8 cellular contexts compared by ENCODE assay signal in the genomic region with DNA sequence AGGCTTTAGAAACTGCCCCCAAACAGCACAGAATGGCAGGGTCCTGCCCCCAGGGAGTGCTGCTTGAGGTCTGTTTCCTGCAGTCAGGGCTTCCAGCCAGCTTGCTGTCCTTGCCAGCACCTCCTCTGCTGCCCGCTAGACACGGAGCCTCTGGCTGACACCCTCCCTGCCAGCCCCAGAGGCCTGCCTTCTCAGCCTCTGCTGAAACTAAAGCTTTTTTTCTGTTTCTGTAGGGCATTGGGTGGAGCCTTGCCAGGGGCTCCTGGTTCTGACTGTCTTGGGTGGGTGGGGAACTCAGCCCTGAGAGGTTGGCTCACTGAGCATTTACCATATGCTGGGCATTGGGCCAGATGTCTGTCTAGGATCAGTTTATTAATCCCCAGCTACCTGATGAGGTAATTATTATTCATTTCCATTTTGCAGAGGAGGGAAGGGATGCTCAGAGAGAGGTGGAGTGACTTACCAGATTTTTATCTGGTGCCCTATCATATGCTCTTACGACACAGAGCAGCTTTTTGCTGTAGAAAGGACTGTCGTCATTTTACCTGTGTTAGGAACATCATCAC. TPM values are rescaled to one million over a fixed set of nuclear protein-coding genes. Genes with fewer than 3 reads are reported as not detected.
A peak's percentile ranks its signal among the peaks of the same experiment; 100 is the strongest.
DNase-seq lines count a peak whose midpoint lies in the region; ATAC-seq and TF ChIP-seq lines count a peak whose summit lies in the region.

No MANE protein-coding gene starts in this region.

- no peak overlapping the region for H3K4me3 ChIP-seq in coronary artery

- no peak overlapping the region for H3K27ac ChIP-seq in coronary artery

- peak; percentile 48 for DNase-seq in activated CD8-positive, alpha-beta memory T cell treated with anti-CD3 and anti-CD28 coated beads, Interleukin-2, amount 50 U/mL, for 4 hours
- DNase-seq in activated CD8-positive, alpha-beta memory T cell treated with anti-CD3 and anti-CD28 coated beads, Interleukin-2, amount 50 U/mL, for 48 hours, result no peak
- DNase-seq in dedifferentiated amniotic fluid mesenchymal stem cell (ENCODE audit: extremely low spot score) (peak; percentile 48), natural killer cell (no peak), coronary artery (ENCODE audit: low spot score) (no peak), DMS53 treated with DMSO at 0.1 percent for 48 hours (lab: John Stamatoyannopoulos, UW; ENCODE audit: unreplicated experiment) (no peak)

- peak overlapping the region; percentile 71 for H3K4me3 Mint-ChIP-seq in T-helper 1 cell treated with Interleukin-12 subunit alpha and Interleukin-12 subunit beta and Interleukin-4 antibody, amounts not matched to agents 30 μg/mL and 1 μg/mL, for 36 hours
- peak overlapping the region; percentile 82 for H3K4me3 Mint-ChIP-seq in natural killer cell

- peaks cover 19% of the 10 kb centered on the region for H3K36me3 Mint-ChIP-seq in T-helper 1 cell treated with Interleukin-12 subunit alpha and Interleukin-12 subunit beta and Interleukin-4 antibody, amounts not matched to agents 30 μg/mL and 1 μg/mL, for 36 hours (ENCODE audit: low read depth)
- H3K36me3 Mint-ChIP-seq in natural killer cell, result no peaks in the 10 kb centered on the region

- H3K27me3 Mint-ChIP-seq in T-helper 1 cell treated with Interleukin-12 subunit alpha and Interleukin-12 subunit beta and Interleukin-4 antibody, amounts not matched to agents 30 μg/mL and 1 μg/mL, for 36 hours (ENCODE audit: low read depth), result no peaks in the 10 kb centered on the region
- H3K27me3 Mint-ChIP-seq in natural killer cell (ENCODE audit: low read depth in 2 of 2), result no peaks in the 10 kb centered on the region

- no peaks in the 10 kb centered on the region for H3K9me3 Mint-ChIP-seq in T-helper 1 cell treated with Interleukin-12 subunit alpha and Interleukin-12 subunit beta and Interleukin-4 antibody, amounts not matched to agents 30 μg/mL and 1 μg/mL, for 36 hours
- H3K9me3 Mint-ChIP-seq in natural killer cell, result no peaks in the 10 kb centered on the region

- peak; percentile 37 for ATAC-seq in HG03571 (IDR thresholded peaks at IDR 0.05; ENCODE audit: unreplicated experiment)
- peak; percentile 73 to 79 (median 73) for ATAC-seq in natural killer cell

- intact Hi-C loops in natural killer cell (cut with micrococcal nuclease), result loop anchor here (2.0 to 5.0 kb wide), 4 partner anchors 15 to 68 kb away; no protein-coding TSS in a partner anchor

- peaks cover 86% of the 10 kb centered on the region for H3K4me1 Mint-ChIP-seq in T-helper 1 cell treated with Interleukin-12 subunit alpha and Interleukin-12 subunit beta and Interleukin-4 antibody, amounts not matched to agents 30 μg/mL and 1 μg/mL, for 36 hours (ENCODE audit: low read depth)
- peaks cover 95 to 99% of the 10 kb centered on the region in 2 donors for H3K4me1 Mint-ChIP-seq in natural killer cell

- peak overlapping the region; percentile 84 for H3K27ac Mint-ChIP-seq in T-helper 1 cell treated with Interleukin-12 subunit alpha and Interleukin-12 subunit beta and Interleukin-4 antibody, amounts not matched to agents 30 μg/mL and 1 μg/mL, for 36 hours
- H3K27ac Mint-ChIP-seq in natural killer cell, result peak overlapping the region; percentile 98 to 99

- TF ChIP-seq CTCF in natural killer cell (IDR thresholded peaks at IDR 0.05) (no peak), coronary artery (IDR thresholded peaks at IDR 0.05) (no peak)

RNA-seq across cellular contexts. Expression of a gene that starts 35.4 kb away (rescaled TPM):
- 100 to 1,000 TPM; 192 to 243 (median 225) TPM for total RNA-seq in natural killer cell

Comparison
In these comparisons a context has a peak if more than half of its experiments do, and no peak if none do; other contexts are left out.
1. DNase-seq: peak in activated CD8-positive, alpha-beta memory T cell treated with anti-CD3 and anti-CD28 coated beads, Interleukin-2, amount 50 U/mL, for 4 hours (single experiment) and dedifferentiated amniotic fluid mesenchymal stem cell (single experiment); none in activated CD8-positive, alpha-beta memory T cell treated with anti-CD3 and anti-CD28 coated beads, Interleukin-2, amount 50 U/mL, for 48 hours (single experiment), natural killer cell (single experiment), coronary artery (single experiment) and DMS53 treated with DMSO at 0.1 percent for 48 hours (single experiment).